In the genomic region with DNA sequence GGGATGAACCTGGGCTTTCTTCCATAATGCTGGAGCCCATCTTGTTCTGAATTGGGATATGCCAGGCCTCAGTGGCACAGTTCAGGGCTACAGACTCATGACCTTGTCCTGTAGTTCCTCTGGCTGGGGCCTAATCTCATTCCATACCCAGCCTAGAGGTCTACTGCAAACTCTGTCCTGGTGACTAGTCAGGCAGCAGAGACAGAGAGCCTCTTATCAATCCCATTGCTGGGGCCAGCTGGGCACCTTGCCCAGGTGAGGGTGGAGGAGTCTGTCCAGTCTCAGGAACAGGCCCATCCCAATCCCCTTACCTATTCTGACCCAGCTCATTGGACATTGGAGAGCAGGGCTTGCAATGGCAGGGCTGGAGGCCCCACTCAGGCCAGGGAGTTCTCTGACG, we compare ENCODE assay signal across 21 cellular contexts. TPM values are rescaled to one million over a fixed set of nuclear protein-coding genes. Genes with fewer than 3 reads are reported as not detected.
DNase-seq lines count a peak whose midpoint lies in the region; ATAC-seq and TF ChIP-seq lines count a peak whose summit lies in the region.
"Had no signal": no experiment of that assay in that cellular context is flagged by ENCODE, and none has a peak within 500 bp of the region (broad histone marks: within the 10 kb centered on the region; RNA-seq: fewer than 3 reads in every experiment).

No MANE protein-coding gene starts in this region.

- intact Hi-C loops in Right ventricle myocardium superior (cut with DNase I) (no loop called here), cardiac septum (cut with DNase I) (no loop called here), esophagus squamous epithelium (cut with DNase I) (no loop called here), posterior vena cava (cut with DNase I) (no loop called here)

- TF ChIP-seq CTCF in esophagus squamous epithelium (IDR thresholded peaks at IDR 0.05) (no peak), hepatocyte (IDR thresholded peaks at IDR 0.05; ENCODE audit: poor library complexity) (no peak)

- H3K9me3 ChIP-seq in esophagus squamous epithelium (no peaks in the 10 kb centered on the region), hepatocyte (ENCODE audit: low read depth) (no peaks in the 10 kb centered on the region)
- H3K9me3 ChIP-seq: BLaER1, HAP-1, SJSA1 had no signal

- no peak overlapping the region for H3K4me2 ChIP-seq in hepatocyte
- H3K4me2 ChIP-seq: BLaER1 had no signal

- H3K36me3 ChIP-seq in esophagus squamous epithelium (no peaks in the 10 kb centered on the region), hepatocyte (replicated peaks; ENCODE audit: insufficient read depth, low read depth) (no peaks in the 10 kb centered on the region)
- H3K36me3 ChIP-seq: BLaER1, HAP-1, SJSA1 had no signal

- H2AFZ ChIP-seq in hepatocyte: no peak overlapping the region

- no peaks in the 10 kb centered on the region for H3K9me2 ChIP-seq in hepatocyte (replicated peaks; ENCODE audit: insufficient read depth)

- no peaks in the 10 kb centered on the region for H3K27me3 ChIP-seq in esophagus squamous epithelium
- no peaks in the 10 kb centered on the region for H3K27me3 ChIP-seq in hepatocyte
- H3K27me3 ChIP-seq: BLaER1, SJSA1 had no signal

- WGBS in esophagus squamous epithelium, 2 donors: 100% methylated on average over 1 of the region's 1 CpG
- 83% methylated on average over 1 of the region's 1 CpG for WGBS in hepatocyte (ENCODE audit: low lambda C conversion rate, missing lambda C conversion rate)

- H3K79me2 ChIP-seq in hepatocyte: no peaks in the 10 kb centered on the region

- H3K4me1 ChIP-seq in esophagus squamous epithelium (peaks cover 5 to 26% (median 13%) of the 10 kb centered on the region in 3 donors), hepatocyte (ENCODE audit: insufficient read depth) (peaks cover 13% of the 10 kb centered on the region)
- H3K4me1 ChIP-seq: BLaER1, HAP-1, SJSA1 had no signal

- ATAC-seq in Right ventricle myocardium superior (ENCODE audit: poor library complexity) (peak; percentile 63), HG03135 (IDR thresholded peaks at IDR 0.05; ENCODE audit: unreplicated experiment) (no peak), GM18505 (IDR thresholded peaks at IDR 0.05; ENCODE audit: unreplicated experiment) (no peak), HG02623 (IDR thresholded peaks at IDR 0.05; ENCODE audit: unreplicated experiment) (no peak)

- DNase-seq in Right ventricle myocardium superior: no peak
- no peak for DNase-seq in cardiac septum (ENCODE audit: low spot score)
- no peak for DNase-seq in esophagus squamous epithelium (lab: John Stamatoyannopoulos, UW)
- DNase-seq in posterior vena cava (ENCODE audit: low spot score): peak; percentile 43
- DNase-seq in hepatocyte (ENCODE audit: low spot score): no peak
- DNase-seq: GF-D8; NCI-H1105 treated with DMSO at 0.1 percent for 48 hours; NCI-H1694 treated with DMSO at 0.1 percent for 48 hours; NCI-H2107; NCI-H345; NCI-H526 treated with DMSO at 0.1 percent for 48 hours; NK-92 treated with Interleukin-12 subunit alpha and Interleukin-12 subunit beta, amount 100 ng/mL, for 24 hours; OCI-M1 had no signal

- H4K20me1 ChIP-seq in hepatocyte (ENCODE audit: insufficient read depth, poor library complexity, severe bottlenecking): no peaks in the 10 kb centered on the region
- H4K20me1 ChIP-seq: BLaER1 had no signal

- peak overlapping the region in 3 of 4 donors; percentile 76 to 90 (median 86) for H3K27ac ChIP-seq in esophagus squamous epithelium
- H3K27ac ChIP-seq in hepatocyte: no peak overlapping the region
- H3K27ac ChIP-seq: BLaER1, HL-60, RWPE1, SJSA1 had no signal

- H3K4me3 ChIP-seq in esophagus squamous epithelium (no peak overlapping the region), hepatocyte (no peak overlapping the region)
- H3K4me3 ChIP-seq: BLaER1, HAP-1, SJSA1 had no signal

- TF ChIP-seq POLR2A in esophagus squamous epithelium (IDR thresholded peaks at IDR 0.05) (no peak), GM18505 (IDR thresholded peaks at IDR 0.05; ENCODE audit: borderline replicate concordance, extremely low read depth, insufficient read depth, insufficient read length) (no peak)

RNA-seq across cellular contexts. Expression of a gene that starts 28.0 kb away (rescaled TPM):
- total RNA-seq in Right ventricle myocardium superior (34.0 TPM), cardiac septum (29.2 TPM), esophagus squamous epithelium (100 to 1,000 TPM in 3 of 4 donors, 10 to 100 TPM in 1; 87.8 to 139 (median 111) TPM), posterior vena cava (10 to 100 TPM in 1 of 2 donors, 1 to 10 TPM in 1; 10.0 to 18.1 TPM), hepatocyte (19.2 and 36.7 TPM in 2 replicates)
- 46.4 and 51.9 TPM in 2 replicates for polyA plus RNA-seq in hepatocyte

RNA-seq across cellular contexts. Expression of a gene that starts 53.2 kb away (rescaled TPM):
- 486 TPM for total RNA-seq in Right ventricle myocardium superior
- total RNA-seq in cardiac septum: 388 TPM
- total RNA-seq in esophagus squamous epithelium: 100 to 1,000 TPM; 219 to 319 (median 285) TPM
- total RNA-seq in posterior vena cava: 100 to 1,000 TPM; 115 to 146 TPM
- total RNA-seq in hepatocyte: 167 and 172 TPM in 2 replicates
- 190 and 192 TPM in 2 replicates for polyA plus RNA-seq in hepatocyte
